ENCODE assay signal across 11 cellular contexts in the genomic region with DNA sequence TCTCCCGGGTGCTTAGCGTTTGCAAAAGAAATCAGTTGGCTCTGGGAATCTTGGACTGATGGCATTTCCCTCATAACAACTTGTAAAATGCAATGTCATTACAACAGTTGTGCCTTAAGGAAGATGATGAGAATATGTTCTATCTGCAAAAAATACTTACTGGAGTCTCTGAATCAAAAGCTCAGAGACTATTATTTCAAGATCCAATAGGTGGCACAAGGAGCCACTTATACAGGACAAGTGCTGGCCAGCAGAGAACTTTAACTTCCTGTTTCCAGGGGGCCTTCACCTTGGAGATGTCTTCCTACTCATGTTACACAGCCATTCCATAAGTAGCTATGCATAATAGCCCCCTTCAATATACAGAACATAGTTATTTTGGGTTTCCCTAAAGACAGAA. TPM values are rescaled to one million over a fixed set of nuclear protein-coding genes. Genes with fewer than 3 reads are reported as not detected.
DNase-seq lines count a peak whose midpoint lies in the region; ATAC-seq and TF ChIP-seq lines count a peak whose summit lies in the region.
"Had no signal": no experiment of that assay in that cellular context is flagged by ENCODE, and none has a peak within 500 bp of the region (broad histone marks: within the 10 kb centered on the region; RNA-seq: fewer than 3 reads in every experiment).

No MANE protein-coding gene starts in this region.

- H3K27ac Mint-ChIP-seq in WTC11 (no peak overlapping the region), memory B cell (no peak overlapping the region)

- ATAC-seq in WTC11 (peak; percentile 56), memory B cell (ENCODE audit: low read depth) (peak; percentile 38), mucosa of descending colon (no peak), HG03432 (IDR thresholded peaks at IDR 0.05; ENCODE audit: unreplicated experiment) (no peak)

- H3K36me3 Mint-ChIP-seq in WTC11 (no peaks in the 10 kb centered on the region), memory B cell (no peaks in the 10 kb centered on the region)

- no peaks in the 10 kb centered on the region for H3K27me3 Mint-ChIP-seq in WTC11 (ENCODE audit: low read depth)
- H3K27me3 Mint-ChIP-seq in memory B cell, result no peaks in the 10 kb centered on the region

- no peaks in the 10 kb centered on the region for H3K9me3 ChIP-seq in mucosa of descending colon
- H3K9me3 ChIP-seq: esophagus squamous epithelium had no signal

- no peak overlapping the region for H3K4me3 Mint-ChIP-seq in WTC11
- no peak overlapping the region for H3K4me3 Mint-ChIP-seq in memory B cell

- no peaks in the 10 kb centered on the region for H3K4me1 ChIP-seq in mucosa of descending colon (ENCODE audit: low read depth)
- H3K4me1 ChIP-seq: esophagus squamous epithelium had no signal

- H3K4me1 Mint-ChIP-seq in WTC11 (peaks cover 8% of the 10 kb centered on the region), memory B cell (peaks cover 8% of the 10 kb centered on the region)

- H3K4me3 ChIP-seq in mucosa of descending colon, result no peak overlapping the region
- H3K4me3 ChIP-seq: esophagus squamous epithelium had no signal

- H3K36me3 ChIP-seq in mucosa of descending colon (ENCODE audit: low read depth), result no peaks in the 10 kb centered on the region
- H3K36me3 ChIP-seq: esophagus squamous epithelium had no signal

- intact Hi-C loops in mucosa of descending colon (cut with DNase I, micrococcal nuclease), result no loop called here

- no peak for TF ChIP-seq CTCF in WTC11 (IDR thresholded peaks at IDR 0.05)
- no peak for TF ChIP-seq CTCF in mucosa of descending colon (IDR thresholded peaks at IDR 0.05)

- POLR2A ChIA-PET in WTC11 (lab: Charles Lee), result no interaction called here

- H3K9me3 Mint-ChIP-seq in WTC11 (no peaks in the 10 kb centered on the region), memory B cell (no peaks in the 10 kb centered on the region)

- CTCF ChIA-PET in WTC11 (lab: Charles Lee), result interaction anchor here (0.6 to 1.4 kb wide), 11 partner anchors 19 to 309 kb away, joined by 3 to 5 read pairs (median 3); no protein-coding TSS in a partner anchor

- DNase-seq in NCI-H82 (lab: John Stamatoyannopoulos, UW) (peak; percentile 22), NCI-H82 treated with DMSO at 0.1 percent for 48 hours (lab: John Stamatoyannopoulos, UW; ENCODE audit: unreplicated experiment) (no peak), M059J (ENCODE audit: low read depth) (peak; percentile 29), WTC11 (ENCODE audit: low spot score) (no peak), memory B cell (ENCODE audit: low spot score in 2 of 2) (no peak), mucosa of descending colon (no peak), DMS79 (lab: John Stamatoyannopoulos, UW) (no peak)
- DNase-seq: esophagus squamous epithelium; nucleus accumbens; stimulated activated CD4-positive, alpha-beta T cell treated with anti-CD3 and anti-CD28 coated beads, Interleukin-4, amount 100 ng/mL, for 24 hours had no signal

TF ChIP-seq in WTC11, 78 proteins besides CTCF, POLR2A, EP300 and RAD21:
- TF ChIP-seq SP1 (CRISPR knock-in tag; conservative IDR thresholded peaks at IDR 0.05) (no peak), FOXK1 (CRISPR knock-in tag; IDR thresholded peaks at IDR 0.05) (no peak), KAT7 (CRISPR knock-in tag; IDR thresholded peaks at IDR 0.05; ENCODE audit: borderline replicate concordance) (no peak), CREM (CRISPR knock-in tag; IDR thresholded peaks at IDR 0.05) (no peak), ATF1 (CRISPR knock-in tag; IDR thresholded peaks at IDR 0.05) (no peak)

RNA-seq across cellular contexts. Expression of a gene that starts 8.9 kb away (rescaled TPM):
- 131 and 242 TPM in 2 replicates for total RNA-seq in M059J (2014; rRNA removed; shearing (Covaris generic))
- total RNA-seq in WTC11 (2021), result 133 to 159 TPM (median 155 TPM) in 3 replicates
- total RNA-seq in mucosa of descending colon, result 100 to 1,000 TPM; 187 to 234 (median 208) TPM

RNA-seq across cellular contexts. Expression of a gene that starts 23.2 kb away (rescaled TPM):
- total RNA-seq in M059J (2014; rRNA removed; shearing (Covaris generic)), result 37.8 and 48.5 TPM in 2 replicates
- total RNA-seq in WTC11 (2021) (30.5 to 34.6 TPM (median 32.5 TPM) in 3 replicates), mucosa of descending colon (10 to 100 TPM in 2 of 3 donors, 1 to 10 TPM in 1; 7.4 to 26.4 (median 18.3) TPM)

RNA-seq across cellular contexts. Expression of a gene that starts 44.6 kb away (rescaled TPM):
- 22.5 and 41.1 TPM in 2 replicates for total RNA-seq in M059J (2014; rRNA removed; shearing (Covaris generic))
- 14.9 to 17.2 TPM (median 14.9 TPM) in 3 replicates for total RNA-seq in WTC11 (2021)
- 10 to 100 TPM; 19.8 to 24.0 (median 21.1) TPM for total RNA-seq in mucosa of descending colon

Comparison
In these comparisons a context has a peak if more than half of its experiments do, and no peak if none do; other contexts are left out.
1. DNase-seq: peak in NCI-H82 (single experiment) and M059J (single experiment); none in NCI-H82 treated with DMSO at 0.1 percent for 48 hours (single experiment), WTC11 (single experiment), memory B cell (0 of 2), mucosa of descending colon (0 of 3) and DMS79 (single experiment).
2. ATAC-seq: peak in WTC11 (single experiment) and memory B cell (single experiment); none in mucosa of descending colon (single experiment) and HG03432 (single experiment).